15 cellular contexts compared by ENCODE assay signal in genomic region chr17:78920528-78920927, GRCh38. TPM values are rescaled to one million over a fixed set of nuclear protein-coding genes. Genes with fewer than 3 reads are reported as not detected.
DNase-seq lines count a peak whose midpoint lies in the region; ATAC-seq, FAIRE-seq and TF ChIP-seq lines count a peak whose summit lies in the region.
"Had no signal": no experiment of that assay in that cellular context is flagged by ENCODE, and none has a peak within 500 bp of the region (broad histone marks: within the 10 kb centered on the region; RNA-seq: fewer than 3 reads in every experiment).

No MANE protein-coding gene starts in this region.

- H3K36me3 ChIP-seq in prostate gland (no peaks in the 10 kb centered on the region), WERI-Rb-1 (peaks cover 35% of the 10 kb centered on the region)

- peaks cover 70% of the 10 kb centered on the region for H3K4me1 ChIP-seq in A549
- H3K4me1 ChIP-seq in prostate gland (replicated peaks): peaks cover 6% of the 10 kb centered on the region

- H3K27ac ChIP-seq in A549 (peak overlapping the region; percentile 31 to 58; a peak in 4 of 6 replicates), prostate gland (peak overlapping the region; percentile 4 to 37), WERI-Rb-1 (no peak overlapping the region)

- TF ChIP-seq POLR2A in A549 (IDR thresholded peaks at IDR 0.05; ENCODE audit: low read length): no peak
- TF ChIP-seq POLR2A in prostate gland (IDR thresholded peaks at IDR 0.05): no peak

- H3K4me3 ChIP-seq in A549: no peak overlapping the region
- H3K4me3 ChIP-seq in prostate gland: no peak overlapping the region
- H3K4me3 ChIP-seq in WERI-Rb-1 (ENCODE audit: low read depth, low read length): no peak overlapping the region
- H3K4me3 ChIP-seq: smooth muscle cell had no signal

- no peaks in the 10 kb centered on the region for H3K36me3 Mint-ChIP-seq in WTC11
- no peaks in the 10 kb centered on the region for H3K36me3 Mint-ChIP-seq in glutamatergic neuron (ENCODE audit: unreplicated experiment)
- H3K36me3 Mint-ChIP-seq in activated naive CD8-positive, alpha-beta T cell treated with anti-CD3 and anti-CD28 coated beads, Interleukin-2, amount 50 U/mL, for 24 hours (ENCODE audit: low read depth): no peaks in the 10 kb centered on the region

- H3K4me3 Mint-ChIP-seq in WTC11: no peak overlapping the region
- H3K4me3 Mint-ChIP-seq in glutamatergic neuron (ENCODE audit: unreplicated experiment): peak overlapping the region; percentile 55
- H3K4me3 Mint-ChIP-seq in activated naive CD8-positive, alpha-beta T cell treated with anti-CD3 and anti-CD28 coated beads, Interleukin-2, amount 50 U/mL, for 24 hours: no peak overlapping the region
- H3K4me3 Mint-ChIP-seq: activated CD4-positive, alpha-beta T cell treated with anti-CD3 and anti-CD28 coated beads, Interleukin-2, amount 10 ng/mL, durations not matched to agents 24 days and 14 days; activated T-cell treated with anti-CD3 and anti-CD28 coated beads, Interleukin-2, amount 50 U/mL, for 72 hours had no signal

- H3K9me3 ChIP-seq in A549 (no peaks in the 10 kb centered on the region), prostate gland (no peaks in the 10 kb centered on the region), WERI-Rb-1 (ENCODE audit: severe bottlenecking) (no peaks in the 10 kb centered on the region)

- H3K9me3 Mint-ChIP-seq in WTC11 (no peaks in the 10 kb centered on the region), glutamatergic neuron (ENCODE audit: unreplicated experiment) (peaks cover 2% of the 10 kb centered on the region)
- no peaks in the 10 kb centered on the region for H3K9me3 Mint-ChIP-seq in activated naive CD8-positive, alpha-beta T cell treated with anti-CD3 and anti-CD28 coated beads, Interleukin-2, amount 50 U/mL, for 24 hours
- H3K9me3 Mint-ChIP-seq: activated CD4-positive, alpha-beta T cell treated with anti-CD3 and anti-CD28 coated beads, Interleukin-2, amount 10 ng/mL, durations not matched to agents 24 days and 14 days; activated T-cell treated with anti-CD3 and anti-CD28 coated beads, Interleukin-2, amount 50 U/mL, for 72 hours had no signal

- H3K27me3 Mint-ChIP-seq in WTC11 (ENCODE audit: low read depth): no peaks in the 10 kb centered on the region; the same call in 1 of the 2 replicates
- peaks cover 10% of the 10 kb centered on the region for H3K27me3 Mint-ChIP-seq in glutamatergic neuron (ENCODE audit: unreplicated experiment)
- H3K27me3 Mint-ChIP-seq in activated naive CD8-positive, alpha-beta T cell treated with anti-CD3 and anti-CD28 coated beads, Interleukin-2, amount 50 U/mL, for 24 hours: peaks cover 5% of the 10 kb centered on the region

- DNase-seq in A549 (ENCODE audit: low read depth in 1 of 2, low spot score in 1 of 2) (no peak), WTC11 (ENCODE audit: low spot score) (no peak), glutamatergic neuron (no peak), prostate gland (ENCODE audit: low spot score) (no peak), WERI-Rb-1 (no peak)
- no peak for DNase-seq in activated naive CD8-positive, alpha-beta T cell treated with anti-CD3 and anti-CD28 coated beads, Interleukin-2, amount 50 U/mL, for 24 hours
- DNase-seq in activated naive CD4-positive, alpha-beta T cell treated with anti-CD3 and anti-CD28 coated beads, Interleukin-2, amount 50 U/mL, for 16 hours: no peak
- DNase-seq: ACHN; activated CD4-positive, alpha-beta T cell treated with anti-CD3 and anti-CD28 coated beads, Interleukin-2, amount 10 ng/mL, durations not matched to agents 24 days and 14 days; activated T-cell treated with anti-CD3 and anti-CD28 coated beads, Interleukin-2, amount 50 U/mL, for 72 hours; Kasumi-1; NCI-H1436; T1000 had no signal

- TF ChIP-seq CTCF in A549 (IDR thresholded peaks at IDR 0.05) (no peak), WTC11 (IDR thresholded peaks at IDR 0.05) (no peak), glutamatergic neuron (IDR thresholded peaks at IDR 0.05; ENCODE audit: partially characterized antibody, unreplicated experiment) (no peak), prostate gland (IDR thresholded peaks at IDR 0.05) (no peak), WERI-Rb-1 (IDR thresholded peaks at IDR 0.05; ENCODE audit: low read depth, low read length) (no peak)

- CTCF ChIA-PET in A549 (lab: Yijun Ruan, JAX) (interaction anchor here (0.6 to 4.2 kb wide), 6 partner anchors 9 to 55 kb away, joined by 3 to 21 read pairs (median 7); partner anchors contain the start of gene CEP295NL), WTC11 (lab: Charles Lee) (interaction anchor here (1.9 kb wide), 1 partner anchor 55 kb away, joined by 4 read pairs; no protein-coding TSS in a partner anchor)

- H3K27me3 ChIP-seq in prostate gland (replicated peaks; ENCODE audit: insufficient read depth) (no peaks in the 10 kb centered on the region), WERI-Rb-1 (ENCODE audit: insufficient read depth, low read depth, severe bottlenecking) (no peaks in the 10 kb centered on the region)

- intact Hi-C loops in prostate gland (cut with DNase I): loop anchor here (5.0 kb wide), 1 partner anchor 38 kb away; no protein-coding TSS in a partner anchor

- H3K4me2 ChIP-seq in A549: peak overlapping the region; percentile 41
- H3K4me2 ChIP-seq: smooth muscle cell had no signal

- TF ChIP-seq EP300 in A549 (IDR thresholded peaks at IDR 0.05): no peak

- no peak for FAIRE-seq in A549 (lab: Jason Lieb, UNC)

- WGBS in A549 (ENCODE audit: missing lambda C conversion rate): 77% methylated on average over 8 of the region's 8 CpGs
- 69% methylated on average over 8 of the region's 8 CpGs for WGBS in prostate gland

- POLR2A ChIA-PET in A549 (lab: Yijun Ruan, JAX): no interaction called here
- POLR2A ChIA-PET in WTC11 (lab: Charles Lee): no interaction called here

- no peak for ATAC-seq in A549
- ATAC-seq in WTC11: no peak
- no peak for ATAC-seq in activated naive CD8-positive, alpha-beta T cell treated with anti-CD3 and anti-CD28 coated beads, Interleukin-2, amount 50 U/mL, for 24 hours
- ATAC-seq in HG03432 (IDR thresholded peaks at IDR 0.05; ENCODE audit: unreplicated experiment): no peak
- ATAC-seq: activated T-cell treated with anti-CD3 and anti-CD28 coated beads, Interleukin-2, amount 50 U/mL, for 72 hours had no signal

- H3K27ac Mint-ChIP-seq in WTC11 (peak overlapping the region; percentile 3; the same call in 1 of the 2 replicates), glutamatergic neuron (ENCODE audit: unreplicated experiment) (peak overlapping the region; percentile 31)
- no peak overlapping the region for H3K27ac Mint-ChIP-seq in activated naive CD8-positive, alpha-beta T cell treated with anti-CD3 and anti-CD28 coated beads, Interleukin-2, amount 50 U/mL, for 24 hours
- H3K27ac Mint-ChIP-seq: activated CD4-positive, alpha-beta T cell treated with anti-CD3 and anti-CD28 coated beads, Interleukin-2, amount 10 ng/mL, durations not matched to agents 24 days and 14 days; activated T-cell treated with anti-CD3 and anti-CD28 coated beads, Interleukin-2, amount 50 U/mL, for 72 hours had no signal

- TF ChIP-seq RAD21 in A549 (conservative IDR thresholded peaks at IDR 0.05 in 1 of 2, IDR thresholded peaks at IDR 0.05 in 1 of 2): no peak

- H3K4me1 Mint-ChIP-seq in WTC11: peaks cover 37% of the 10 kb centered on the region
- H3K4me1 Mint-ChIP-seq in glutamatergic neuron (ENCODE audit: low read depth, unreplicated experiment): peaks cover 24% of the 10 kb centered on the region
- peaks cover 29% of the 10 kb centered on the region for H3K4me1 Mint-ChIP-seq in activated naive CD8-positive, alpha-beta T cell treated with anti-CD3 and anti-CD28 coated beads, Interleukin-2, amount 50 U/mL, for 24 hours

TF ChIP-seq in A549, 52 proteins besides CTCF, POLR2A, EP300 and RAD21 (continues in another document):
- TF ChIP-seq HES2 (IDR thresholded peaks at IDR 0.05) (no peak), HOXA7 (CRISPR knock-in tag; IDR thresholded peaks at IDR 0.05) (no peak), FOXS1 (CRISPR knock-in tag; IDR thresholded peaks at IDR 0.05) (no peak), HOXB5 (CRISPR knock-in tag; IDR thresholded peaks at IDR 0.05) (no peak)

TF ChIP-seq in WTC11, 78 proteins besides CTCF, POLR2A, EP300 and RAD21 (continues in another document):
- no peak for TF ChIP-seq ZBTB21 (CRISPR knock-in tag; IDR thresholded peaks at IDR 0.05; ENCODE audit: borderline replicate concordance)
- TF ChIP-seq ZNF121 (CRISPR knock-in tag; IDR thresholded peaks at IDR 0.05): no peak
- TF ChIP-seq, protein P1, sequence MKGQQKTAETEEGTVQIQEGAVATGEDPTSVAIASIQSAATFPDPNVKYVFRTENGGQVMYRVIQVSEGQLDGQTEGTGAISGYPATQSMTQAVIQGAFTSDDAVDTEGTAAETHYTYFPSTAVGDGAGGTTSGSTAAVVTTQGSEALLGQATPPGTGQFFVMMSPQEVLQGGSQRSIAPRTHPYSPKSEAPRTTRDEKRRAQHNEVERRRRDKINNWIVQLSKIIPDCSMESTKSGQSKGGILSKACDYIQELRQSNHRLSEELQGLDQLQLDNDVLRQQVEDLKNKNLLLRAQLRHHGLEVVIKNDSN (CRISPR knock-in tag; IDR thresholded peaks at IDR 0.05): no peak
- TF ChIP-seq GABPB1 (CRISPR knock-in tag; IDR thresholded peaks at IDR 0.05): 0 out of 2 replicates have a peak, but pooled peaks have one; percentile 15

RNA-seq across cellular contexts. Expression of gene TIMP2, which starts 4.7 kb away (rescaled TPM):
- 68.1 and 77.8 TPM in 2 replicates for polyA plus RNA-seq in A549 (2011; rRNA removed)
- polyA plus RNA-seq in A549 (2012; cell fraction: cytosol; rRNA removed): 91.7 and 124 TPM in 2 replicates
- polyA plus RNA-seq in A549 (2012; cell fraction: nucleus; rRNA removed): 128 and 136 TPM in 2 replicates
- 140 to 170 TPM (median 166 TPM) in 3 replicates for polyA plus RNA-seq in A549 (2017; fragmentation: RNase III; extraction: RNeasy Plus Mini Kit Qiagen cat#74134 plus additional on column Dnase treatment)
- 46.2 and 57.5 TPM in 2 replicates for polyA minus RNA-seq in A549 (2011; rRNA and poly(A)+ RNA removed)
- total RNA-seq in WTC11 (2021): 36.9 to 39.3 TPM (median 37.1 TPM) in 3 replicates
- total RNA-seq in glutamatergic neuron (ENCODE audit: unreplicated experiment): 121 TPM
- 100 to 1,000 TPM in 1 of 2 donors, 10 to 100 TPM in 1; 54.5 to 500 TPM for total RNA-seq in prostate gland

RNA-seq across cellular contexts. Expression of gene CEP295NL, which starts 17.5 kb away (rescaled TPM):
- 0.09 and 0.10 TPM in 2 replicates for polyA plus RNA-seq in A549 (2011; rRNA removed)
- 0.03 and 0.05 TPM in 2 replicates for polyA plus RNA-seq in A549 (2012; cell fraction: cytosol; rRNA removed)
- 0.36 and 0.43 TPM in 2 replicates for polyA plus RNA-seq in A549 (2012; cell fraction: nucleus; rRNA removed)
- 0.13 to 0.34 TPM (median 0.29 TPM) in 3 replicates for polyA plus RNA-seq in A549 (2017; fragmentation: RNase III; extraction: RNeasy Plus Mini Kit Qiagen cat#74134 plus additional on column Dnase treatment)
- 0.37 and 0.63 TPM in 2 replicates for polyA minus RNA-seq in A549 (2011; rRNA and poly(A)+ RNA removed)
- 0.61 to 0.89 TPM (median 0.89 TPM) in 3 replicates for total RNA-seq in WTC11 (2021)
- total RNA-seq in glutamatergic neuron (ENCODE audit: unreplicated experiment): 6.4 TPM
- 1 to 10 TPM; 2.2 to 8.2 TPM for total RNA-seq in prostate gland
- polyA plus RNA-seq: smooth muscle cell had no signal

RNA-seq across cellular contexts. Expression of gene LGALS3BP, which starts 59.2 kb away (rescaled TPM):
- 28.3 and 32.3 TPM in 2 replicates for polyA plus RNA-seq in A549 (2011; rRNA removed)
- polyA plus RNA-seq in A549 (2012; cell fraction: cytosol; rRNA removed): 21.3 and 28.5 TPM in 2 replicates
- 104 and 148 TPM in 2 replicates for polyA plus RNA-seq in A549 (2012; cell fraction: nucleus; rRNA removed)
- polyA plus RNA-seq in A549 (2017; fragmentation: RNase III; extraction: RNeasy Plus Mini Kit Qiagen cat#74134 plus additional on column Dnase treatment): 59.5 to 66.1 TPM (median 60.0 TPM) in 3 replicates
- 34.3 and 41.5 TPM in 2 replicates for polyA minus RNA-seq in A549 (2011; rRNA and poly(A)+ RNA removed)
- 57.9 to 88.6 TPM (median 86.9 TPM) in 3 replicates for total RNA-seq in WTC11 (2021)
- total RNA-seq in glutamatergic neuron (ENCODE audit: unreplicated experiment): 30.3 TPM
- total RNA-seq in prostate gland: 100 to 1,000 TPM; 570 to 890 TPM
